Comparison of ENCODE assay signal across 8 cellular contexts in the genomic region with DNA sequence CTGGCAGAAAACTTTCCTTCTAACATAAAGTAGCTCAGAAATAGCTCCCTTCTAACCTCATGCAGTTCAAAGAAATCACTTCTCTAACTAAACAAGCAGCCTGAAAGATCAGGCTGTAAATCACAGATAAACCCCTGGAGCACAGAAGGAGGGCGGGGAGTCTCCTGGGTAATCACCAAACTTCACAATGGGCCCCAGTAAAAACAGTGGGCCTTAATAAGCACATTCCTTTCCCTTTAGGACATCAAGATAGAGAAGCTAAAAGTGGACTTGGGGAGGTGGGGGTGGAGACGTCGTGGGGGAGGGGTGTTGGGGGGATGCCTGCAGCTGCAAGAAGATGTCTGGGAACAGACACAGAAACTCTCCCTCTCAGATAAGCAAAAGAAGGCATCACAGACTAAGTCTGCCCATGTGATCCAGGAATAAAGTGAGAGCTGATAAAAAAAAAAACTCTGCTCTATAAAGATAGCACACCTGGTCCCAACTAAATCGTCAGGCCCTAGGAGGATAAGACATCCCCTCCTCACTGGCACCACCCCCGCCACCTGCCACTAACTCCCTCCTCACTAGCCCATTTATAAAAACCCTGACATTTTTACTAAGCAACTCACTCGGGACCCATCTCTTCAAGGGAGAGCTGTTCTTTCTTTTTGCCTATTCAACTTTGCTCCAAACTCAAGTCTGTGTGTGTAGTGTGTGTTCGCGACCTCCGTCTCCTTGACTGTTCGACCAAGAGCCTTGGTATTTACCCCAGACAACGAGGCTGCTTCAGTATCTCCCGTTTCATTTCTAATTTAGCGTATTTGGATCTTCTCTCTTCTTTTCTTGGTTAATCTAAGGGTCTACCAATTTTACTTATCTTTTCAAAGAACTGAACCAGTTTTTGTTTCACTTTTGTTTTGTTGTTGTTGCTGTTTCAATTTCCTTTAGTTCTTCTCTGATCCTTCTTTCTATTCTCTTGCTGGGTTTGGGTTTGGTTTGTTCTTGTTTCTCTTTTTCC. TPM values are rescaled to one million over a fixed set of nuclear protein-coding genes. Genes with fewer than 3 reads are reported as not detected.
DNase-seq lines count a peak whose midpoint lies in the region; ATAC-seq, FAIRE-seq and TF ChIP-seq lines count a peak whose summit lies in the region.

No MANE protein-coding gene starts in this region.

- TF ChIP-seq CTCF in left ventricle myocardium inferior (IDR thresholded peaks at IDR 0.05; ENCODE audit: borderline replicate concordance) = no peak

- no peaks in the 10 kb centered on the region for H3K9me3 Mint-ChIP-seq in activated naive CD4-positive, alpha-beta T cell treated with anti-CD3 and anti-CD28 coated beads, Interleukin-2, amount 10 ng/mL, durations not matched to agents 7 days and 5 days

- no peak for TF ChIP-seq POLR2A in GM12891 (IDR thresholded peaks at IDR 0.05; ENCODE audit: low read depth, low read length)

- ATAC-seq in HG02884 (IDR thresholded peaks at IDR 0.05; ENCODE audit: unreplicated experiment) = no peak

- no peak overlapping the region for H3K4me3 Mint-ChIP-seq in activated naive CD4-positive, alpha-beta T cell treated with anti-CD3 and anti-CD28 coated beads, Interleukin-2, amount 10 ng/mL, durations not matched to agents 7 days and 5 days

- peaks cover 11% of the 10 kb centered on the region for H3K9me3 ChIP-seq in left ventricle myocardium inferior (replicated peaks)

- intact Hi-C loops in left ventricle myocardium inferior (cut with micrococcal nuclease) = no loop called here

- peaks cover 37% of the 10 kb centered on the region for H3K4me1 Mint-ChIP-seq in activated naive CD4-positive, alpha-beta T cell treated with anti-CD3 and anti-CD28 coated beads, Interleukin-2, amount 10 ng/mL, durations not matched to agents 7 days and 5 days

- DNase-seq in GM12891 (ENCODE audit: insufficient read length, low spot score) = no peak
- DNase-seq in HTR-8/SVneo (ENCODE audit: insufficient read length, low spot score) = peak; percentile 28
- peak; percentile 36 for DNase-seq in activated naive CD4-positive, alpha-beta T cell treated with anti-CD3 and anti-CD28 coated beads, Interleukin-2, amount 10 ng/mL, durations not matched to agents 7 days and 5 days
- DNase-seq in left ventricle myocardium inferior = no peak
- peak; percentile 28 for DNase-seq in retina
- no peak for DNase-seq in stimulated activated CD4-positive, alpha-beta T cell treated with anti-CD3 and anti-CD28 coated beads, Interleukin-12 subunit alpha, Interleukin-12 subunit beta, amount 100 ng/mL, for 4 hours
- DNase-seq in NCI-H1092 treated with DMSO at 0.1 percent for 48 hours (lab: John Stamatoyannopoulos, UW) = no peak

- H3K4me1 ChIP-seq in left ventricle myocardium inferior = peaks cover 60% of the 10 kb centered on the region

- CTCF ChIA-PET in activated naive CD4-positive, alpha-beta T cell treated with anti-CD3 and anti-CD28 coated beads, Interleukin-2, amount 10 ng/mL, durations not matched to agents 7 days and 5 days (lab: Charles Lee) = interaction anchor here (1.0 kb wide), 1 partner anchor 84 kb away, joined by 4 read pairs; no protein-coding TSS in a partner anchor

- H3K27ac ChIP-seq in left ventricle myocardium inferior (replicated peaks) = peak overlapping the region; percentile 83

- H3K27me3 ChIP-seq in left ventricle myocardium inferior (ENCODE audit: low read depth) = no peaks in the 10 kb centered on the region

- no peaks in the 10 kb centered on the region for H3K27me3 Mint-ChIP-seq in activated naive CD4-positive, alpha-beta T cell treated with anti-CD3 and anti-CD28 coated beads, Interleukin-2, amount 10 ng/mL, durations not matched to agents 7 days and 5 days

- no peak overlapping the region for H3K27ac Mint-ChIP-seq in activated naive CD4-positive, alpha-beta T cell treated with anti-CD3 and anti-CD28 coated beads, Interleukin-2, amount 10 ng/mL, durations not matched to agents 7 days and 5 days

- peak overlapping the region; percentile 59 for H3K4me3 ChIP-seq in left ventricle myocardium inferior

- FAIRE-seq in GM12891 (lab: Jason Lieb, UNC) (peak; percentile 5), HTR-8/SVneo (lab: Jason Lieb, UNC) (no peak)

- H3K36me3 Mint-ChIP-seq in activated naive CD4-positive, alpha-beta T cell treated with anti-CD3 and anti-CD28 coated beads, Interleukin-2, amount 10 ng/mL, durations not matched to agents 7 days and 5 days = peaks cover 13% of the 10 kb centered on the region

- no peaks in the 10 kb centered on the region for H3K36me3 ChIP-seq in left ventricle myocardium inferior

TF ChIP-seq in GM12891, 5 proteins besides CTCF, POLR2A, EP300 and RAD21:
- TF ChIP-seq SPI1 (IDR thresholded peaks at IDR 0.05; ENCODE audit: low read depth, low read length) = no peak

RNA-seq across cellular contexts. Expression of gene DNAJC15, which starts 31.7 kb away (rescaled TPM):
- polyA plus RNA-seq in GM12891 (2012; ENCODE audit: low read depth, missing spikeins) = 24.9 TPM
- 30.1 TPM for total RNA-seq in left ventricle myocardium inferior

Comparison
In these comparisons a context has a peak if more than half of its experiments do, and no peak if none do; other contexts are left out.
1. DNase-seq: peak in HTR-8/SVneo (single experiment), activated naive CD4-positive, alpha-beta T cell treated with anti-CD3 and anti-CD28 coated beads, Interleukin-2, amount 10 ng/mL, durations not matched to agents 7 days and 5 days (single experiment) and retina (single experiment); none in GM12891 (single experiment), left ventricle myocardium inferior (single experiment), stimulated activated CD4-positive, alpha-beta T cell treated with anti-CD3 and anti-CD28 coated beads, Interleukin-12 subunit alpha, Interleukin-12 subunit beta, amount 100 ng/mL, for 4 hours (single experiment) and NCI-H1092 treated with DMSO at 0.1 percent for 48 hours (single experiment).